19 cellular contexts compared by ENCODE assay signal in the genomic region with DNA sequence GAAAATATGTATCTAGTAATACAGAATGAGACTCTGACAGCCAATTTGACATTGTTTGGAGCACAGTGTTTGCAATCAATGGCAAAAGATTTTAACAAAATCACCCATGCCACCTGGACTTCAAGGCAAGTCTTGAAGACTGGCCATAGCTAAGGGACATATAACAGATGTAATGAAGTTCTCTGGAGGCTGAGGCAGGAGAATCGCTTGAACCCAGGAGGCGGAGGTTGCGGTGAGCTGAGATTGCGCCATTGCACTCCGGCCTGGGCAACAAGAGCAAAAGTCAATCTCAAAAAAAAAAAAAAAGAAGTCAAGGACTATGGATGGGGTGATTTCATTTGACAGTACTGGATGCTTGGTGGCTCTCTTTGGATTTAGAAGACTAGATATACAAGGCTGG. TPM values are rescaled to one million over a fixed set of nuclear protein-coding genes. Genes with fewer than 3 reads are reported as not detected.
A peak's percentile ranks its signal among the peaks of the same experiment; 100 is the strongest.
DNase-seq lines count a peak whose midpoint lies in the region; ATAC-seq and TF ChIP-seq lines count a peak whose summit lies in the region.
"Had no signal": no experiment of that assay in that cellular context is flagged by ENCODE, and none has a peak within 500 bp of the region (broad histone marks: within the 10 kb centered on the region; RNA-seq: fewer than 3 reads in every experiment).

No MANE protein-coding gene starts in this region.

- no peaks in the 10 kb centered on the region for H3K36me3 Mint-ChIP-seq in natural killer cell treated with Interleukin-12 subunit alpha and Interleukin-12 subunit beta and Interleukin-15 and Interleukin-18, amount 100 ng/mL, for 72 hours
- H3K36me3 Mint-ChIP-seq in MCF 10A (ENCODE audit: insufficient read depth, unreplicated experiment), result no peaks in the 10 kb centered on the region

- POLR2A ChIA-PET in MCF 10A (lab: Yijun Ruan, JAX), result no interaction called here

- H3K9me2 ChIP-seq in DOHH2 (replicated peaks; ENCODE audit: control insufficient read depth, low read length), result no peaks in the 10 kb centered on the region
- no peaks in the 10 kb centered on the region for H3K9me2 ChIP-seq in OCI-LY1 (ENCODE audit: low read depth, low read length)

- H3K36me3 ChIP-seq in DOHH2 (ENCODE audit: control insufficient read depth, low read length), result no peaks in the 10 kb centered on the region
- H3K36me3 ChIP-seq in OCI-LY1 (ENCODE audit: insufficient read depth, low read length), result no peaks in the 10 kb centered on the region

- peaks cover 100% of the 10 kb centered on the region for H3K4me1 ChIP-seq in DOHH2 (ENCODE audit: control insufficient read depth, low read length)
- H3K4me1 ChIP-seq in OCI-LY1 (ENCODE audit: insufficient read depth, low read length, severe bottlenecking), result peaks cover 75% of the 10 kb centered on the region
- H3K4me1 ChIP-seq: Caco-2 had no signal

- no peaks in the 10 kb centered on the region for H3K27me3 ChIP-seq in DOHH2 (ENCODE audit: control insufficient read depth, low read length)
- no peaks in the 10 kb centered on the region for H3K27me3 ChIP-seq in OCI-LY1 (ENCODE audit: insufficient read depth, low read length)

- H3K4me3 Mint-ChIP-seq in natural killer cell treated with Interleukin-12 subunit alpha and Interleukin-12 subunit beta and Interleukin-15 and Interleukin-18, amount 100 ng/mL, for 72 hours, result no peak overlapping the region
- H3K4me3 Mint-ChIP-seq in MCF 10A (ENCODE audit: unreplicated experiment), result no peak overlapping the region
- H3K4me3 Mint-ChIP-seq: CD4-positive, alpha-beta T cell had no signal

- no peak for ATAC-seq in GM18870 (IDR thresholded peaks at IDR 0.05; ENCODE audit: unreplicated experiment)
- no peak for ATAC-seq in natural killer cell treated with Interleukin-12 subunit alpha and Interleukin-12 subunit beta and Interleukin-15 and Interleukin-18, amount 100 ng/mL, for 72 hours
- ATAC-seq: HCT116, K562 had no signal

- H3K27ac ChIP-seq in DOHH2 (ENCODE audit: low read depth, low read length) (peak overlapping the region; percentile 100), OCI-LY1 (ENCODE audit: low read depth, low read length, poor library complexity, severe bottlenecking) (peak overlapping the region; percentile 91)
- H3K27ac ChIP-seq: C4-2B had no signal

- H3K79me2 ChIP-seq in DOHH2 (ENCODE audit: control insufficient read depth, low read length), result peaks cover 3% of the 10 kb centered on the region; the same call in 1 of the 2 replicates
- H3K79me2 ChIP-seq in OCI-LY1 (ENCODE audit: insufficient read depth, low read length), result no peaks in the 10 kb centered on the region

- DNase-seq in islet precursor cell, result peak; percentile 7
- peak; percentile 9 for DNase-seq in posterior vena cava (ENCODE audit: low spot score)
- no peak for DNase-seq in natural killer cell treated with Interleukin-12 subunit alpha and Interleukin-12 subunit beta and Interleukin-15 and Interleukin-18, amount 100 ng/mL, for 72 hours (ENCODE audit: low spot score)
- no peak for DNase-seq in MCF 10A (ENCODE audit: unreplicated experiment)
- no peak for DNase-seq in HuH-7.5 (ENCODE audit: low spot score)
- DNase-seq: CD4-positive, alpha-beta T cell; DMS153; DMS79; GF-D8; GOT3; H7; IMR-90 had no signal

- H3K27me3 Mint-ChIP-seq in natural killer cell treated with Interleukin-12 subunit alpha and Interleukin-12 subunit beta and Interleukin-15 and Interleukin-18, amount 100 ng/mL, for 72 hours, result peaks cover 8 to 9% of the 10 kb centered on the region in 2 donors
- peaks cover 11% of the 10 kb centered on the region for H3K27me3 Mint-ChIP-seq in MCF 10A (ENCODE audit: insufficient read depth, unreplicated experiment)

- H3K4me3 ChIP-seq in DOHH2 (ENCODE audit: low read length), result peak overlapping the region; percentile 56
- H3K4me3 ChIP-seq in OCI-LY1 (ENCODE audit: low read depth, low read length, poor library complexity, severe bottlenecking), result no peak overlapping the region
- H3K4me3 ChIP-seq: K562 had no signal

- CTCF ChIA-PET in MCF 10A (lab: Yijun Ruan, JAX), result interaction anchor here (0.7 to 0.8 kb wide), 2 partner anchors 10 to 17 kb away, joined by 3 to 5 read pairs; no protein-coding TSS in a partner anchor

- no TSS peak for BruUV-seq in MCF 10A (replicated peaks; lab: Mats Ljungman, UMichigan)

- H3K4me1 Mint-ChIP-seq in natural killer cell treated with Interleukin-12 subunit alpha and Interleukin-12 subunit beta and Interleukin-15 and Interleukin-18, amount 100 ng/mL, for 72 hours (ENCODE audit: low read depth in 2 of 2), result no peaks in the 10 kb centered on the region
- no peaks in the 10 kb centered on the region for H3K4me1 Mint-ChIP-seq in MCF 10A (ENCODE audit: insufficient read depth, unreplicated experiment)

- H3K27ac Mint-ChIP-seq in natural killer cell treated with Interleukin-12 subunit alpha and Interleukin-12 subunit beta and Interleukin-15 and Interleukin-18, amount 100 ng/mL, for 72 hours, result no peak overlapping the region
- no peak overlapping the region for H3K27ac Mint-ChIP-seq in MCF 10A (ENCODE audit: low read depth, unreplicated experiment)
- H3K27ac Mint-ChIP-seq: CD4-positive, alpha-beta T cell had no signal

- intact Hi-C loops in posterior vena cava (cut with DNase I) (no loop called here), MCF 10A (cut with micrococcal nuclease) (no loop called here)

- H3K9me3 Mint-ChIP-seq in natural killer cell treated with Interleukin-12 subunit alpha and Interleukin-12 subunit beta and Interleukin-15 and Interleukin-18, amount 100 ng/mL, for 72 hours, result no peaks in the 10 kb centered on the region
- H3K9me3 Mint-ChIP-seq in MCF 10A (ENCODE audit: unreplicated experiment), result no peaks in the 10 kb centered on the region
- H3K9me3 Mint-ChIP-seq: CD4-positive, alpha-beta T cell had no signal

- H3K9me3 ChIP-seq in DOHH2 (ENCODE audit: control insufficient read depth, insufficient read depth, low read length) (no peaks in the 10 kb centered on the region), OCI-LY1 (ENCODE audit: low read length) (no peaks in the 10 kb centered on the region)
- H3K9me3 ChIP-seq: Caco-2 had no signal

- TF ChIP-seq CTCF in DOHH2 (IDR thresholded peaks at IDR 0.05; ENCODE audit: low read depth, low read length, poor library complexity, severe bottlenecking), result no peak
- TF ChIP-seq CTCF in OCI-LY1 (IDR thresholded peaks at IDR 0.05; ENCODE audit: low read length), result no peak
- no peak for TF ChIP-seq CTCF in MCF 10A (IDR thresholded peaks at IDR 0.05; ENCODE audit: unreplicated experiment)

- H3F3A ChIP-seq in DOHH2 (ENCODE audit: control insufficient read depth, insufficient read depth) (peaks cover 70% of the 10 kb centered on the region), OCI-LY1 (ENCODE audit: insufficient read depth, low read length) (no peaks in the 10 kb centered on the region)

- no peak overlapping the region for H3K9ac ChIP-seq in OCI-LY1 (ENCODE audit: low read length)

- H3K4me2 ChIP-seq in DOHH2 (ENCODE audit: low read length), result peak overlapping the region; percentile 85
- H3K4me2 ChIP-seq in OCI-LY1 (ENCODE audit: low read length), result no peak overlapping the region

- no peaks in the 10 kb centered on the region for H4K20me1 ChIP-seq in DOHH2 (ENCODE audit: control insufficient read depth, insufficient read depth, low read depth, low read length)
- no peaks in the 10 kb centered on the region for H4K20me1 ChIP-seq in OCI-LY1 (ENCODE audit: insufficient read depth, low read length)

- H2AFZ ChIP-seq in OCI-LY1 (ENCODE audit: low read length), result no peak overlapping the region

RNA-seq across cellular contexts. Expression of a gene that starts 5.6 kb away (rescaled TPM):
- 10 to 100 TPM; 70.1 to 70.8 TPM for total RNA-seq in posterior vena cava
- total RNA-seq in natural killer cell treated with Interleukin-12 subunit alpha and Interleukin-12 subunit beta and Interleukin-15 and Interleukin-18, amount 100 ng/mL, for 72 hours, result 10 to 100 TPM; 73.4 to 94.7 TPM
- 54.9 and 63.7 TPM in 2 replicates for total RNA-seq in MCF 10A (2022)

Comparison
In these comparisons a context has a peak if more than half of its experiments do, and no peak if none do; other contexts are left out.
1. DNase-seq: peak in islet precursor cell (single experiment) and posterior vena cava (single experiment); none in natural killer cell treated with Interleukin-12 subunit alpha and Interleukin-12 subunit beta and Interleukin-15 and Interleukin-18, amount 100 ng/mL, for 72 hours (single experiment), MCF 10A (single experiment) and HuH-7.5 (single experiment).